ENCODE assay signal across 21 cellular contexts in the genomic region with DNA sequence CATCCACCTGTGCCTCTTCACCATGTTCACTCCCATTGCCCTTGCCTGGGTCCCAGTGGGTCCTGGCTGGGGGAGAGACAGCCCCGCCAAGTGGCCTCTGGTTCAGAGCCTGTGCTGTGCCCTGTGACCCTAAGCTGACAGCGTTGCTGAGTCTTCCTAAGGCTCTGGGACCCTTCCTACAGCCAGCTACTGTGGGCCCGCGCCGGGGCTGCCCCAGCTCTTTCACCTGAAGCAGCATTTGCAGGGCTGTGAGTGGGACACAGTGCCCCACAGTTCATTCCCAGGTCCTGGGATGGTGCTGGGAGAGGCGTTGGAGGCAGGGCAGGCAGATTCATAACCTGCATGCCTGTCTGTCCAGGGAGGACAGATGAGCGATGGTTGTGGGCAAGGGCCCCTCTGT. TPM values are rescaled to one million over a fixed set of nuclear protein-coding genes. Genes with fewer than 3 reads are reported as not detected.
"Had no signal": no experiment of that assay in that cellular context is flagged by ENCODE, and none has a peak within 500 bp of the region (broad histone marks: within the 10 kb centered on the region; RNA-seq: fewer than 3 reads in every experiment).

No MANE protein-coding gene starts in this region.

- DNase-seq: IMR-90, MG63, NCI-H1092, NCI-H1105 treated with DMSO at 0.1 percent for 48 hours, NCI-H1417 treated with DMSO at 0.1 percent for 48 hours, NCI-H146, NCI-H1694 treated with DMSO at 0.1 percent for 48 hours, NCI-H1930, NCI-H2081, NCI-H2107, NCI-H2227 treated with DMSO at 0.1 percent for 48 hours, NCI-H524, NCI-H526 treated with DMSO at 0.1 percent for 48 hours, NCI-H748 treated with DMSO at 0.1 percent for 48 hours, RPMI8226, SHP77, SK-N-SH had no signal

- H3K9ac ChIP-seq: KMS-11, SK-N-SH had no signal

- H3K36me3 ChIP-seq: MG63 had no signal

- H3K4me2 ChIP-seq: KMS-11, SK-N-SH had no signal

- H3K9me2 ChIP-seq: SK-N-SH had no signal

- H3K27ac ChIP-seq: KMS-11 had no signal

- H3K4me3 ChIP-seq: MG63 had no signal

- ATAC-seq: HepG2 had no signal

- H3K27me3 ChIP-seq: MG63 had no signal

- H3K9me3 ChIP-seq: MG63, SK-N-SH had no signal

RNA-seq across cellular contexts. Expression of gene MRGPRF, which starts 46.4 kb away (rescaled TPM):
- total RNA-seq: HepG2, HT1080, NCI-H460 had no signal
